ENCODE assay signal across 1 cellular context in the genomic region with DNA sequence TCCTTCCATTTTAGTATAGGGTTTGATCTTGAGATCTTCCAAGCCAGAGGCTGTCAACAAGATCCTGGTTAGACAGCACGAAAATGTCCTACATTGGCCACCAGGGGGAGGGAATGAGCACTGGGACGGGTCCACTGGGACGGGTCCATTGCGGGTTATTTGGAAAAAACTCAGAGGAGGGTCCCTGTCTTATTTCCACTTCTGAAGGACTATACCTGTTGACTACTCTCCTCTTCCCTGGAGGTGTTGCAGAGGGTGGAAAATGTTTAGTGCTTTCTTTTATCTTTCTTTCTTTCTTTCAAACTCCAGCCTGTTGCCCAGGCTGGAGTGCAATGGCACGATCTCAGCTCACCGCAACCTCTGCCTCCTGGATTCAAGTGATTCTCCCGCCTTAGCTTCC.
TF ChIP-seq lines count a peak whose summit lies in the region.

No MANE protein-coding gene starts in this region.

TF ChIP-seq in HepG2, 621 proteins besides CTCF, POLR2A, EP300 and RAD21 (continued from another document):
- TF ChIP-seq, protein P1, sequence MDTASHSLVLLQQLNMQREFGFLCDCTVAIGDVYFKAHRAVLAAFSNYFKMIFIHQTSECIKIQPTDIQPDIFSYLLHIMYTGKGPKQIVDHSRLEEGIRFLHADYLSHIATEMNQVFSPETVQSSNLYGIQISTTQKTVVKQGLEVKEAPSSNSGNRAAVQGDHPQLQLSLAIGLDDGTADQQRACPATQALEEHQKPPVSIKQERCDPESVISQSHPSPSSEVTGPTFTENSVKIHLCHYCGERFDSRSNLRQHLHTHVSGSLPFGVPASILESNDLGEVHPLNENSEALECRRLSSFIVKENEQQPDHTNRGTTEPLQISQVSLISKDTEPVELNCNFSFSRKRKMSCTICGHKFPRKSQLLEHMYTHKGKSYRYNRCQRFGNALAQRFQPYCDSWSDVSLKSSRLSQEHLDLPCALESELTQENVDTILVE (CRISPR knock-in tag; IDR thresholded peaks at IDR 0.05) = 0 out of 2 replicates have a peak, but pooled peaks have one; percentile 38
- TF ChIP-seq FOXA3 (CRISPR knock-in tag; IDR thresholded peaks at IDR 0.05) (0 out of 2 replicates have a peak, but pooled peaks have one; percentile 33), ZNF234 (CRISPR knock-in tag; conservative IDR thresholded peaks at IDR 0.05) (no peak), KAT8 (CRISPR knock-in tag; IDR thresholded peaks at IDR 0.05) (0 out of 2 replicates have a peak, but pooled peaks have one; percentile 15)
- TF ChIP-seq, protein P2, sequence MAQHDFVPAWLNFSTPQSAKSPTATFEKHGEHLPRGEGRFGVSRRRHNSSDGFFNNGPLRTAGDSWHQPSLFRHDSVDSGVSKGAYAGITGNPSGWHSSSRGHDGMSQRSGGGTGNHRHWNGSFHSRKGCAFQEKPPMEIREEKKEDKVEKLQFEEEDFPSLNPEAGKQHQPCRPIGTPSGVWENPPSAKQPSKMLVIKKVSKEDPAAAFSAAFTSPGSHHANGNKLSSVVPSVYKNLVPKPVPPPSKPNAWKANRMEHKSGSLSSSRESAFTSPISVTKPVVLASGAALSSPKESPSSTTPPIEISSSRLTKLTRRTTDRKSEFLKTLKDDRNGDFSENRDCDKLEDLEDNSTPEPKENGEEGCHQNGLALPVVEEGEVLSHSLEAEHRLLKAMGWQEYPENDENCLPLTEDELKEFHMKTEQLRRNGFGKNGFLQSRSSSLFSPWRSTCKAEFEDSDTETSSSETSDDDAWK (CRISPR knock-in tag; IDR thresholded peaks at IDR 0.05) = no peak
- TF ChIP-seq, protein P3, sequence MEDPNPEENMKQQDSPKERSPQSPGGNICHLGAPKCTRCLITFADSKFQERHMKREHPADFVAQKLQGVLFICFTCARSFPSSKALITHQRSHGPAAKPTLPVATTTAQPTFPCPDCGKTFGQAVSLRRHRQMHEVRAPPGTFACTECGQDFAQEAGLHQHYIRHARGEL (CRISPR knock-in tag; IDR thresholded peaks at IDR 0.05) = peak; percentile 54; the same call in 1 of the 2 replicates
- TF ChIP-seq, protein P4, sequence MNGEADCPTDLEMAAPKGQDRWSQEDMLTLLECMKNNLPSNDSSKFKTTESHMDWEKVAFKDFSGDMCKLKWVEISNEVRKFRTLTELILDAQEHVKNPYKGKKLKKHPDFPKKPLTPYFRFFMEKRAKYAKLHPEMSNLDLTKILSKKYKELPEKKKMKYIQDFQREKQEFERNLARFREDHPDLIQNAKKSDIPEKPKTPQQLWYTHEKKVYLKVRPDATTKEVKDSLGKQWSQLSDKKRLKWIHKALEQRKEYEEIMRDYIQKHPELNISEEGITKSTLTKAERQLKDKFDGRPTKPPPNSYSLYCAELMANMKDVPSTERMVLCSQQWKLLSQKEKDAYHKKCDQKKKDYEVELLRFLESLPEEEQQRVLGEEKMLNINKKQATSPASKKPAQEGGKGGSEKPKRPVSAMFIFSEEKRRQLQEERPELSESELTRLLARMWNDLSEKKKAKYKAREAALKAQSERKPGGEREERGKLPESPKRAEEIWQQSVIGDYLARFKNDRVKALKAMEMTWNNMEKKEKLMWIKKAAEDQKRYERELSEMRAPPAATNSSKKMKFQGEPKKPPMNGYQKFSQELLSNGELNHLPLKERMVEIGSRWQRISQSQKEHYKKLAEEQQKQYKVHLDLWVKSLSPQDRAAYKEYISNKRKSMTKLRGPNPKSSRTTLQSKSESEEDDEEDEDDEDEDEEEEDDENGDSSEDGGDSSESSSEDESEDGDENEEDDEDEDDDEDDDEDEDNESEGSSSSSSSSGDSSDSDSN (CRISPR knock-in tag; IDR thresholded peaks at IDR 0.05) = no peak
- TF ChIP-seq, protein P5, sequence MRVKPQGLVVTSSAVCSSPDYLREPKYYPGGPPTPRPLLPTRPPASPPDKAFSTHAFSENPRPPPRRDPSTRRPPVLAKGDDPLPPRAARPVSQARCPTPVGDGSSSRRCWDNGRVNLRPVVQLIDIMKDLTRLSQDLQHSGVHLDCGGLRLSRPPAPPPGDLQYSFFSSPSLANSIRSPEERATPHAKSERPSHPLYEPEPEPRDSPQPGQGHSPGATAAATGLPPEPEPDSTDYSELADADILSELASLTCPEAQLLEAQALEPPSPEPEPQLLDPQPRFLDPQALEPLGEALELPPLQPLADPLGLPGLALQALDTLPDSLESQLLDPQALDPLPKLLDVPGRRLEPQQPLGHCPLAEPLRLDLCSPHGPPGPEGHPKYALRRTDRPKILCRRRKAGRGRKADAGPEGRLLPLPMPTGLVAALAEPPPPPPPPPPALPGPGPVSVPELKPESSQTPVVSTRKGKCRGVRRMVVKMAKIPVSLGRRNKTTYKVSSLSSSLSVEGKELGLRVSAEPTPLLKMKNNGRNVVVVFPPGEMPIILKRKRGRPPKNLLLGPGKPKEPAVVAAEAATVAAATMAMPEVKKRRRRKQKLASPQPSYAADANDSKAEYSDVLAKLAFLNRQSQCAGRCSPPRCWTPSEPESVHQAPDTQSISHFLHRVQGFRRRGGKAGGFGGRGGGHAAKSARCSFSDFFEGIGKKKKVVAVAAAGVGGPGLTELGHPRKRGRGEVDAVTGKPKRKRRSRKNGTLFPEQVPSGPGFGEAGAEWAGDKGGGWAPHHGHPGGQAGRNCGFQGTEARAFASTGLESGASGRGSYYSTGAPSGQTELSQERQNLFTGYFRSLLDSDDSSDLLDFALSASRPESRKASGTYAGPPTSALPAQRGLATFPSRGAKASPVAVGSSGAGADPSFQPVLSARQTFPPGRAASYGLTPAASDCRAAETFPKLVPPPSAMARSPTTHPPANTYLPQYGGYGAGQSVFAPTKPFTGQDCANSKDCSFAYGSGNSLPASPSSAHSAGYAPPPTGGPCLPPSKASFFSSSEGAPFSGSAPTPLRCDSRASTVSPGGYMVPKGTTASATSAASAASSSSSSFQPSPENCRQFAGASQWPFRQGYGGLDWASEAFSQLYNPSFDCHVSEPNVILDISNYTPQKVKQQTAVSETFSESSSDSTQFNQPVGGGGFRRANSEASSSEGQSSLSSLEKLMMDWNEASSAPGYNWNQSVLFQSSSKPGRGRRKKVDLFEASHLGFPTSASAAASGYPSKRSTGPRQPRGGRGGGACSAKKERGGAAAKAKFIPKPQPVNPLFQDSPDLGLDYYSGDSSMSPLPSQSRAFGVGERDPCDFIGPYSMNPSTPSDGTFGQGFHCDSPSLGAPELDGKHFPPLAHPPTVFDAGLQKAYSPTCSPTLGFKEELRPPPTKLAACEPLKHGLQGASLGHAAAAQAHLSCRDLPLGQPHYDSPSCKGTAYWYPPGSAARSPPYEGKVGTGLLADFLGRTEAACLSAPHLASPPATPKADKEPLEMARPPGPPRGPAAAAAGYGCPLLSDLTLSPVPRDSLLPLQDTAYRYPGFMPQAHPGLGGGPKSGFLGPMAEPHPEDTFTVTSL (CRISPR knock-in tag; IDR thresholded peaks at IDR 0.05; ENCODE audit: borderline replicate concordance) = no peak
- TF ChIP-seq, protein P6, sequence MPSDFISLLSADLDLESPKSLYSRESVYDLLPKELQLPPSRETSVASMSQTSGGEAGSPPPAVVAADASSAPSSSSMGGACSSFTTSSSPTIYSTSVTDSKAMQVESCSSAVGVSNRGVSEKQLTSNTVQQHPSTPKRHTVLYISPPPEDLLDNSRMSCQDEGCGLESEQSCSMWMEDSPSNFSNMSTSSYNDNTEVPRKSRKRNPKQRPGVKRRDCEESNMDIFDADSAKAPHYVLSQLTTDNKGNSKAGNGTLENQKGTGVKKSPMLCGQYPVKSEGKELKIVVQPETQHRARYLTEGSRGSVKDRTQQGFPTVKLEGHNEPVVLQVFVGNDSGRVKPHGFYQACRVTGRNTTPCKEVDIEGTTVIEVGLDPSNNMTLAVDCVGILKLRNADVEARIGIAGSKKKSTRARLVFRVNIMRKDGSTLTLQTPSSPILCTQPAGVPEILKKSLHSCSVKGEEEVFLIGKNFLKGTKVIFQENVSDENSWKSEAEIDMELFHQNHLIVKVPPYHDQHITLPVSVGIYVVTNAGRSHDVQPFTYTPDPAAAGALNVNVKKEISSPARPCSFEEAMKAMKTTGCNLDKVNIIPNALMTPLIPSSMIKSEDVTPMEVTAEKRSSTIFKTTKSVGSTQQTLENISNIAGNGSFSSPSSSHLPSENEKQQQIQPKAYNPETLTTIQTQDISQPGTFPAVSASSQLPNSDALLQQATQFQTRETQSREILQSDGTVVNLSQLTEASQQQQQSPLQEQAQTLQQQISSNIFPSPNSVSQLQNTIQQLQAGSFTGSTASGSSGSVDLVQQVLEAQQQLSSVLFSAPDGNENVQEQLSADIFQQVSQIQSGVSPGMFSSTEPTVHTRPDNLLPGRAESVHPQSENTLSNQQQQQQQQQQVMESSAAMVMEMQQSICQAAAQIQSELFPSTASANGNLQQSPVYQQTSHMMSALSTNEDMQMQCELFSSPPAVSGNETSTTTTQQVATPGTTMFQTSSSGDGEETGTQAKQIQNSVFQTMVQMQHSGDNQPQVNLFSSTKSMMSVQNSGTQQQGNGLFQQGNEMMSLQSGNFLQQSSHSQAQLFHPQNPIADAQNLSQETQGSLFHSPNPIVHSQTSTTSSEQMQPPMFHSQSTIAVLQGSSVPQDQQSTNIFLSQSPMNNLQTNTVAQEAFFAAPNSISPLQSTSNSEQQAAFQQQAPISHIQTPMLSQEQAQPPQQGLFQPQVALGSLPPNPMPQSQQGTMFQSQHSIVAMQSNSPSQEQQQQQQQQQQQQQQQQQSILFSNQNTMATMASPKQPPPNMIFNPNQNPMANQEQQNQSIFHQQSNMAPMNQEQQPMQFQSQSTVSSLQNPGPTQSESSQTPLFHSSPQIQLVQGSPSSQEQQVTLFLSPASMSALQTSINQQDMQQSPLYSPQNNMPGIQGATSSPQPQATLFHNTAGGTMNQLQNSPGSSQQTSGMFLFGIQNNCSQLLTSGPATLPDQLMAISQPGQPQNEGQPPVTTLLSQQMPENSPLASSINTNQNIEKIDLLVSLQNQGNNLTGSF (CRISPR knock-in tag; IDR thresholded peaks at IDR 0.05) = no peak
TF ChIP-seq in HepG2: peak in this region for 21.
